Comparison of ENCODE assay signal across 8 cellular contexts in genomic region chr17:32126746-32127145, GRCh38. TPM values are rescaled to one million over a fixed set of nuclear protein-coding genes. Genes with fewer than 3 reads are reported as not detected.
DNase-seq lines count a peak whose midpoint lies in the region; ATAC-seq and TF ChIP-seq lines count a peak whose summit lies in the region.

No MANE protein-coding gene starts in this region.

- H2BK15ac ChIP-seq in neuronal stem cell (ENCODE audit: low read length), result no peak overlapping the region

- H3K18ac ChIP-seq in neuronal stem cell (ENCODE audit: low read length), result no peak overlapping the region

- peak overlapping the region in 9 of 11 experiments; percentile 70 to 81 (median 76); a peak in 19 of 22 replicates for H3K27ac ChIP-seq in BLaER1 treated with 17β-estradiol and CSF1 and Interleukin-3, amounts not matched to agents 10 nM and 100 nM
- no peak overlapping the region for H3K27ac ChIP-seq in MM.1S (ENCODE audit: low read length)
- H3K27ac ChIP-seq in duodenal mucosa (ENCODE audit: low read depth, low read length), result peak overlapping the region; percentile 26
- H3K27ac ChIP-seq in neuronal stem cell (replicated peaks; ENCODE audit: low read length), result no peak overlapping the region

- no peak overlapping the region for H2BK12ac ChIP-seq in neuronal stem cell (ENCODE audit: low read length)

- no peak overlapping the region for H3K23ac ChIP-seq in neuronal stem cell (ENCODE audit: low read depth, low read length, poor library complexity)

- ATAC-seq in GM19035 (IDR thresholded peaks at IDR 0.05; ENCODE audit: unreplicated experiment), result no peak

- peak overlapping the region; percentile 87 for H2AFZ ChIP-seq in MM.1S (ENCODE audit: low read length)
- H2AFZ ChIP-seq in neuronal stem cell (ENCODE audit: low read length), result peak overlapping the region; percentile 99

- no peak for TF ChIP-seq CTCF in MM.1S (IDR thresholded peaks at IDR 0.05; ENCODE audit: low read length)

- no peaks in the 10 kb centered on the region for H4K20me1 ChIP-seq in BLaER1 treated with 17β-estradiol and CSF1 and Interleukin-3, amounts not matched to agents 10 nM and 100 nM
- no peaks in the 10 kb centered on the region for H4K20me1 ChIP-seq in MM.1S (ENCODE audit: insufficient read depth, low read length)

- no peak for DNase-seq in MM.1S
- DNase-seq in neuronal stem cell (ENCODE audit: low spot score), result no peak
- DNase-seq in GM03348 (ENCODE audit: low spot score), result no peak
- no peak for DNase-seq in SKM-1 treated with dmso at 0.1 percent for 144 hours (lab: John Stamatoyannopoulos, UW; ENCODE audit: unreplicated experiment)
- DNase-seq in HCEC 1CT, result no peak

- no CpG with 5 or more reads among the region's 8 CpGs for WGBS in neuronal stem cell (ENCODE audit: extremely low coverage in 2 of 2, insufficient read length in 2 of 2, insufficient replicate concordance in 1 of 2), 2 donors

- no peak overlapping the region for H4K91ac ChIP-seq in neuronal stem cell (ENCODE audit: low read depth, low read length, poor library complexity)

- H2AK5ac ChIP-seq in neuronal stem cell (ENCODE audit: low read depth, low read length), result no peak overlapping the region

- H3K4ac ChIP-seq in neuronal stem cell (ENCODE audit: low read length), result no peak overlapping the region

- H3K4me3 ChIP-seq in BLaER1 treated with 17β-estradiol and CSF1 and Interleukin-3, amounts not matched to agents 10 nM and 100 nM, result peak overlapping the region; percentile 58 to 72 (median 64); a peak in 19 of 20 replicates
- H3K4me3 ChIP-seq in MM.1S (ENCODE audit: low read length) (peak overlapping the region; percentile 76), duodenal mucosa (ENCODE audit: low read depth in 1 of 2, low read length in 2 of 2) (peak overlapping the region in 1 of 2 donors; percentile 79), neuronal stem cell (ENCODE audit: low read length in 2 of 2) (peak overlapping the region in 1 of 2 donors; percentile 83)

- no peaks in the 10 kb centered on the region for H3K27me3 ChIP-seq in BLaER1 treated with 17β-estradiol and CSF1 and Interleukin-3, amounts not matched to agents 10 nM and 100 nM
- H3K27me3 ChIP-seq in MM.1S (replicated peaks; ENCODE audit: insufficient read depth, low read length), result no peaks in the 10 kb centered on the region
- H3K27me3 ChIP-seq in duodenal mucosa (ENCODE audit: control insufficient read depth in 1 of 2, insufficient read depth in 2 of 2, low read length in 2 of 2), result no peaks in the 10 kb centered on the region
- H3K27me3 ChIP-seq in neuronal stem cell (ENCODE audit: control insufficient read depth in 3 of 3, insufficient read depth in 3 of 3, low read depth in 1 of 3, low read length in 3 of 3), result no peaks in the 10 kb centered on the region

- H4K8ac ChIP-seq in neuronal stem cell (ENCODE audit: low read depth, low read length), result no peak overlapping the region

- H3K9ac ChIP-seq in BLaER1 treated with 17β-estradiol and CSF1 and Interleukin-3, amounts not matched to agents 10 nM and 100 nM, result peak overlapping the region; percentile 72 to 83 (median 80); a peak in 18 of 22 replicates
- H3K9ac ChIP-seq in MM.1S (ENCODE audit: low read length) (no peak overlapping the region; the same call in 1 of the 2 replicates), duodenal mucosa (ENCODE audit: low read depth in 1 of 2, low read length in 2 of 2) (peak overlapping the region in 1 of 2 donors; percentile 82), neuronal stem cell (ENCODE audit: low read depth, low read length, poor library complexity) (no peak overlapping the region)

- no peaks in the 10 kb centered on the region for H3K36me3 ChIP-seq in BLaER1 treated with 17β-estradiol and CSF1 and Interleukin-3, amounts not matched to agents 10 nM and 100 nM
- H3K36me3 ChIP-seq in MM.1S (replicated peaks; ENCODE audit: insufficient read depth, low read length), result no peaks in the 10 kb centered on the region
- H3K36me3 ChIP-seq in duodenal mucosa (ENCODE audit: control insufficient read depth in 1 of 2, insufficient read depth in 2 of 2, low read length in 2 of 2), result no peaks in the 10 kb centered on the region
- no peaks in the 10 kb centered on the region for H3K36me3 ChIP-seq in neuronal stem cell (replicated peaks in 1 of 2; ENCODE audit: control insufficient read depth in 2 of 2, insufficient read depth in 2 of 2, low read length in 2 of 2)

- peaks cover 15 to 36% (median 23%) of the 10 kb centered on the region in 10 experiments for H3K4me1 ChIP-seq in BLaER1 treated with 17β-estradiol and CSF1 and Interleukin-3, amounts not matched to agents 10 nM and 100 nM
- H3K4me1 ChIP-seq in MM.1S (ENCODE audit: low read length) (no peaks in the 10 kb centered on the region), duodenal mucosa (ENCODE audit: control insufficient read depth in 1 of 2, insufficient read depth in 2 of 2, low read length in 2 of 2) (peaks cover 21 to 25% of the 10 kb centered on the region in 2 donors), neuronal stem cell (ENCODE audit: control insufficient read depth in 2 of 2, insufficient read depth in 1 of 2, low read depth in 1 of 2, low read length in 2 of 2) (peaks cover 0 to 4% of the 10 kb centered on the region in 2 donors)

- peak overlapping the region; percentile 58 to 95 (median 87) for H3K4me2 ChIP-seq in BLaER1 treated with 17β-estradiol and CSF1 and Interleukin-3, amounts not matched to agents 10 nM and 100 nM
- H3K4me2 ChIP-seq in MM.1S (ENCODE audit: low read depth, low read length) (peak overlapping the region; percentile 84), neuronal stem cell (ENCODE audit: insufficient read depth, low read length, poor library complexity, severe bottlenecking) (peak overlapping the region; percentile 63)

- H3K79me1 ChIP-seq in neuronal stem cell (ENCODE audit: low read depth, low read length), result no peaks in the 10 kb centered on the region

- no peaks in the 10 kb centered on the region for H3K79me2 ChIP-seq in MM.1S (ENCODE audit: low read length)

- no peaks in the 10 kb centered on the region for H3F3A ChIP-seq in MM.1S (ENCODE audit: insufficient read depth, low read length)

- H3K9me3 ChIP-seq in BLaER1 treated with 17β-estradiol and CSF1 and Interleukin-3, amounts not matched to agents 10 nM and 100 nM (replicated peaks in 1 of 11), result peaks cover 0 to 5% (median 0%) of the 10 kb centered on the region in 11 experiments; a peak in 1 of 22 replicates
- H3K9me3 ChIP-seq in MM.1S (replicated peaks; ENCODE audit: insufficient read depth, low read length) (no peaks in the 10 kb centered on the region), duodenal mucosa (ENCODE audit: control insufficient read depth in 1 of 2, low read length in 2 of 2) (no peaks in the 10 kb centered on the region), neuronal stem cell (replicated peaks in 1 of 2; ENCODE audit: control insufficient read depth in 2 of 2, insufficient read depth in 1 of 2, low read depth in 1 of 2, low read length in 2 of 2) (peaks cover 0 to 5% of the 10 kb centered on the region in 2 donors)

- no peaks in the 10 kb centered on the region for H3K9me2 ChIP-seq in MM.1S (replicated peaks; ENCODE audit: insufficient read depth, low read length)

- no peak overlapping the region for H2BK5ac ChIP-seq in neuronal stem cell (ENCODE audit: low read length)

- no peak overlapping the region for H3K14ac ChIP-seq in neuronal stem cell (ENCODE audit: low read length)

- no peak overlapping the region for H2BK120ac ChIP-seq in neuronal stem cell (ENCODE audit: low read depth, low read length)

RNA-seq across cellular contexts. Expression of gene RHOT1, which starts 15.6 kb away (rescaled TPM):
- polyA plus RNA-seq in neuronal stem cell (2013, experiment 1 of 2), result 31.5 TPM
- 32.5 TPM for polyA plus RNA-seq in neuronal stem cell (2013, experiment 2 of 2)

Comparison
In these comparisons a context has a peak if more than half of its experiments do, and no peak if none do; other contexts are left out.
1. H3K27ac ChIP-seq: peak in BLaER1 treated with 17β-estradiol and CSF1 and Interleukin-3, amounts not matched to agents 10 nM and 100 nM (9 of 11) and duodenal mucosa (single experiment); none in MM.1S (single experiment) and neuronal stem cell (single experiment).
2. H3K9ac ChIP-seq: peak in BLaER1 treated with 17β-estradiol and CSF1 and Interleukin-3, amounts not matched to agents 10 nM and 100 nM (11 of 11); none in MM.1S (single experiment) and neuronal stem cell (single experiment).
3. Peak in every context shown above with its lines, with median percentiles within 50 percentile points of each other: H3K4me2 ChIP-seq.